Comparison of ENCODE assay signal across 24 cellular contexts in genomic region chr21:46021398-46021797, GRCh38. TPM values are rescaled to one million over a fixed set of nuclear protein-coding genes. Genes with fewer than 3 reads are reported as not detected.
A peak's percentile ranks its signal among the peaks of the same experiment; 100 is the strongest.
DNase-seq lines count a peak whose midpoint lies in the region; ATAC-seq and TF ChIP-seq lines count a peak whose summit lies in the region.
"Had no signal": no experiment of that assay in that cellular context is flagged by ENCODE, and none has a peak within 500 bp of the region (broad histone marks: within the 10 kb centered on the region; RNA-seq: fewer than 3 reads in every experiment).

No MANE protein-coding gene starts in this region.

- H3K9me3 Mint-ChIP-seq in effector memory CD8-positive, alpha-beta T cell, result no peaks in the 10 kb centered on the region
- H3K9me3 Mint-ChIP-seq: dendritic cell treated with granulocyte-macrophage colony-stimulating factor and Interleukin-4, amounts not matched to agents 40 ng/mL and 50 ng/mL, for 4 days; natural killer cell treated with Interleukin-12 subunit alpha and Interleukin-12 subunit beta and Interleukin-15 and Interleukin-18, amount 100 ng/mL, for 72 hours had no signal

- H3K4me1 Mint-ChIP-seq in effector memory CD8-positive, alpha-beta T cell (ENCODE audit: low read depth in 2 of 2), result no peaks in the 10 kb centered on the region
- H3K4me1 Mint-ChIP-seq: T-helper 17 cell had no signal

- no peak for ATAC-seq in IMR-90 (ENCODE audit: low read depth)
- ATAC-seq in omental fat pad (ENCODE audit: low FRiP score), result no peak
- ATAC-seq in effector memory CD8-positive, alpha-beta T cell (replicated peaks), result no peak
- ATAC-seq: natural killer cell treated with Interleukin-12 subunit alpha and Interleukin-12 subunit beta and Interleukin-15 and Interleukin-18, amount 100 ng/mL, for 72 hours; T-helper 17 cell had no signal

- H4K91ac ChIP-seq in IMR-90 (ENCODE audit: insufficient read depth, low read depth, low read length), result no peak overlapping the region; the same call in 1 of the 2 replicates

- H3K4me3 Mint-ChIP-seq in effector memory CD8-positive, alpha-beta T cell, result no peak overlapping the region
- H3K4me3 Mint-ChIP-seq: dendritic cell treated with granulocyte-macrophage colony-stimulating factor and Interleukin-4, amounts not matched to agents 40 ng/mL and 50 ng/mL, for 4 days; natural killer cell treated with Interleukin-12 subunit alpha and Interleukin-12 subunit beta and Interleukin-15 and Interleukin-18, amount 100 ng/mL, for 72 hours; T-helper 17 cell had no signal

- intact Hi-C loops in IMR-90 (cut with micrococcal nuclease), result no loop called here
- intact Hi-C loops in stomach (cut with DNase I; ENCODE audit: low total_unique reads), result no loop called here

- no peak overlapping the region for H2AFZ ChIP-seq in IMR-90 (replicated peaks; ENCODE audit: low read length, poor library complexity)

- TF ChIP-seq POLR2A in IMR-90 (IDR thresholded peaks at IDR 0.05; ENCODE audit: low read depth, low read length) (no peak), stomach (IDR thresholded peaks at IDR 0.05) (no peak)

- TF ChIP-seq RAD21 in IMR-90 (IDR thresholded peaks at IDR 0.05; ENCODE audit: low read length), result no peak

- H3K14ac ChIP-seq in IMR-90 (replicated peaks; ENCODE audit: low read depth, low read length), result no peak overlapping the region

- H3K18ac ChIP-seq in IMR-90 (ENCODE audit: low read depth, low read length), result peak overlapping the region; percentile 7; the same call in 1 of the 2 replicates

- no peak overlapping the region for H3K27ac Mint-ChIP-seq in effector memory CD8-positive, alpha-beta T cell
- H3K27ac Mint-ChIP-seq: dendritic cell treated with granulocyte-macrophage colony-stimulating factor and Interleukin-4, amounts not matched to agents 40 ng/mL and 50 ng/mL, for 4 days; natural killer cell treated with Interleukin-12 subunit alpha and Interleukin-12 subunit beta and Interleukin-15 and Interleukin-18, amount 100 ng/mL, for 72 hours; T-helper 17 cell had no signal

- POLR2A ChIA-PET in IMR-90 (lab: Charles Lee; ENCODE audit: unreplicated experiment), result no interaction called here

- no peak overlapping the region for H3K4me3 ChIP-seq in IMR-90 (ENCODE audit: insufficient read depth, low read depth, low read length)
- H3K4me3 ChIP-seq in esophagus (ENCODE audit: low read depth in 1 of 2, low read length in 2 of 2), result no peak overlapping the region
- H3K4me3 ChIP-seq in mucosa of rectum (ENCODE audit: low read length in 2 of 2), result no peak overlapping the region
- no peak overlapping the region for H3K4me3 ChIP-seq in stomach

- H3K9ac ChIP-seq in IMR-90 (ENCODE audit: low read depth, low read length) (no peak overlapping the region), mucosa of rectum (ENCODE audit: low read depth in 1 of 2, low read length in 2 of 2) (no peak overlapping the region)
- H3K9ac ChIP-seq: SK-N-SH had no signal

- no peak for TF ChIP-seq EP300 in stomach (IDR thresholded peaks at IDR 0.05)

- H3K4me1 ChIP-seq in IMR-90 (ENCODE audit: control insufficient read depth, insufficient read depth, low read length) (peaks cover 4% of the 10 kb centered on the region), esophagus (ENCODE audit: control insufficient read depth in 2 of 2, insufficient read depth in 2 of 2, low read length in 1 of 2) (no peaks in the 10 kb centered on the region), mucosa of rectum (ENCODE audit: control insufficient read depth in 2 of 2, insufficient read depth in 2 of 2, low read length in 2 of 2) (peaks cover 0 to 2% of the 10 kb centered on the region in 2 donors), stomach (peaks cover 0 to 42% (median 10%) of the 10 kb centered on the region in 4 donors)

- no peaks in the 10 kb centered on the region for H4K20me1 ChIP-seq in IMR-90 (ENCODE audit: insufficient read depth, low read length)

- H2BK15ac ChIP-seq in IMR-90 (ENCODE audit: low read depth, low read length), result peak overlapping the region; percentile 75; the same call in 1 of the 3 replicates

- peaks cover 56 to 74% of the 10 kb centered on the region in 2 donors for H3K27me3 Mint-ChIP-seq in effector memory CD8-positive, alpha-beta T cell

- 80% methylated on average over 1 of the region's 7 CpGs; no CpG with 5 or more reads in 1 of the 2 experiments for WGBS in IMR-90 (ENCODE audit: extremely low coverage in 2 of 2, insufficient read length in 1 of 2), 2 experiments
- WGBS in esophagus, 2 donors, result 76 to 79% methylated on average over 7 of the region's 7 CpGs
- 80 to 87% (median 83%) methylated on average over 7 of the region's 7 CpGs for WGBS in stomach, 5 donors

- H2BK20ac ChIP-seq in IMR-90 (ENCODE audit: low read depth, low read length), result peak overlapping the region; percentile 62; the same call in 1 of the 2 replicates

- CTCF ChIA-PET in IMR-90 (lab: Yijun Ruan, JAX), result no interaction called here

- no peak overlapping the region for H3K4me2 ChIP-seq in IMR-90 (ENCODE audit: low read depth, low read length)
- H3K4me2 ChIP-seq: SK-N-SH had no signal

- no peak overlapping the region for H3K56ac ChIP-seq in IMR-90 (ENCODE audit: extremely low read depth, insufficient read depth, low read length)

- peak overlapping the region; percentile 32; the same call in 1 of the 2 replicates for H3K4ac ChIP-seq in IMR-90 (ENCODE audit: low read depth, low read length)

- H3K23ac ChIP-seq in IMR-90 (ENCODE audit: low read depth, low read length), result no peak overlapping the region

- no peak overlapping the region for H4K5ac ChIP-seq in IMR-90 (ENCODE audit: low read depth, low read length)

- TF ChIP-seq CTCF in IMR-90 (conservative IDR thresholded peaks at IDR 0.05; ENCODE audit: low read depth, low read length), result no peak
- TF ChIP-seq CTCF in stomach (IDR thresholded peaks at IDR 0.05), result no peak
- TF ChIP-seq CTCF in omental fat pad (IDR thresholded peaks at IDR 0.05), result no peak

- H3K27me3 ChIP-seq in IMR-90 (ENCODE audit: control insufficient read depth, insufficient read depth, low read length) (peaks cover 3% of the 10 kb centered on the region), esophagus (ENCODE audit: control insufficient read depth in 1 of 2, insufficient read depth in 2 of 2, low read length in 2 of 2) (no peaks in the 10 kb centered on the region), mucosa of rectum (ENCODE audit: control insufficient read depth in 2 of 2, insufficient read depth in 2 of 2, low read length in 2 of 2) (peaks cover 0 to 4% of the 10 kb centered on the region in 2 donors), stomach (peaks cover 0 to 21% (median 4%) of the 10 kb centered on the region in 3 donors)
- H3K27me3 ChIP-seq: testis had no signal

- H3K27ac ChIP-seq in IMR-90 (ENCODE audit: insufficient read depth, low read length) (no peak overlapping the region), esophagus (ENCODE audit: low read depth in 2 of 2, low read length in 1 of 2) (peak overlapping the region; percentile 39 to 66), mucosa of rectum (ENCODE audit: low read depth in 2 of 2, low read length in 2 of 2) (peak overlapping the region; percentile 51 to 72), stomach (peak overlapping the region; percentile 19 to 82 (median 68))
- H3K27ac ChIP-seq: C4-2B had no signal

- no peaks in the 10 kb centered on the region for H3K36me3 Mint-ChIP-seq in effector memory CD8-positive, alpha-beta T cell (ENCODE audit: insufficient read depth)
- H3K36me3 Mint-ChIP-seq: natural killer cell treated with Interleukin-12 subunit alpha and Interleukin-12 subunit beta and Interleukin-15 and Interleukin-18, amount 100 ng/mL, for 72 hours had no signal

- in situ Hi-C loops in IMR-90 (cut with MboI; ENCODE audit: low sequenced_read_pairs), result no loop called here

- H2BK5ac ChIP-seq in IMR-90 (ENCODE audit: low read depth, low read length, poor library complexity, severe bottlenecking), result no peak overlapping the region

- no peak overlapping the region for H2AK9ac ChIP-seq in IMR-90 (replicated peaks; ENCODE audit: low read depth, low read length, poor library complexity)

- H3K9me3 ChIP-seq in IMR-90 (ENCODE audit: control insufficient read depth, insufficient read depth, low read length) (no peaks in the 10 kb centered on the region), esophagus (ENCODE audit: control insufficient read depth in 2 of 2, insufficient read depth in 1 of 2, low read depth in 1 of 2, low read length in 1 of 2) (no peaks in the 10 kb centered on the region), mucosa of rectum (ENCODE audit: control insufficient read depth in 2 of 2, low read length in 2 of 2) (no peaks in the 10 kb centered on the region), stomach (no peaks in the 10 kb centered on the region)
- H3K9me3 ChIP-seq: SK-N-SH, testis had no signal

- H2BK120ac ChIP-seq in IMR-90 (ENCODE audit: low read depth, low read length), result no peak overlapping the region

- no peak overlapping the region for H4K8ac ChIP-seq in IMR-90 (ENCODE audit: low read depth in 2 of 2, low read length in 2 of 2)

- DNase-seq in IMR-90 (no peak), stomach (no peak), HT-29 (ENCODE audit: low spot score) (no peak), COLO829 (ENCODE audit: low spot score) (no peak), omental fat pad (ENCODE audit: low spot score) (no peak)
- DNase-seq in effector memory CD8-positive, alpha-beta T cell, result no peak
- DNase-seq: activated CD4-positive, alpha-beta T cell treated with anti-CD3 and anti-CD28 coated beads for 4 hours; activated naive CD4-positive, alpha-beta T cell; activated T-cell treated with anti-CD3 and anti-CD28 coated beads, Interleukin-2, amount 50 U/mL, for 48 hours; amniotic stem cell; EL; Karpas-422; mesendoderm; NCI-H146; NCI-H510A treated with DMSO at 0.1 percent for 48 hours; SK-N-SH; stimulated activated CD4-positive, alpha-beta T cell treated with anti-CD3 and anti-CD28 coated beads, Interleukin-2, amount 100 ng/mL, for 24 hours; T-helper 17 cell; testis had no signal

- H3K9me1 ChIP-seq in IMR-90 (ENCODE audit: insufficient read depth, low read length), result 0 out of 2 replicates have a peak, but pooled peaks cover 8% of the 10 kb centered on the region

- 0 out of 2 replicates have a peak overlapping the region, but pooled peaks have one; percentile 33 for H2AK5ac ChIP-seq in IMR-90 (ENCODE audit: low read depth, low read length)

- H3K36me3 ChIP-seq in IMR-90 (ENCODE audit: control insufficient read depth, insufficient read depth, low read length) (no peaks in the 10 kb centered on the region), esophagus (ENCODE audit: control insufficient read depth in 2 of 2, insufficient read depth in 2 of 2, low read length in 1 of 2) (no peaks in the 10 kb centered on the region), mucosa of rectum (ENCODE audit: control insufficient read depth in 2 of 2, insufficient read depth in 2 of 2, low read length in 2 of 2) (no peaks in the 10 kb centered on the region), stomach (no peaks in the 10 kb centered on the region)

- no TSS peak for BruUV-seq in IMR-90 (replicated peaks; lab: Mats Ljungman, UMichigan)

- dilution Hi-C loops in IMR-90 (cut with HindIII; ENCODE audit: low sequenced_read_pairs, unreplicated experiment), result no loop called here

- H3K79me1 ChIP-seq in IMR-90 (ENCODE audit: low read depth in 1 of 2, low read length in 2 of 2), result no peaks in the 10 kb centered on the region

RNA-seq across cellular contexts. Expression of gene COL6A1, which starts 39.8 kb away (rescaled TPM):
- 173 and 186 TPM in 2 replicates for total RNA-seq in IMR-90 (2012; rRNA removed)
- polyA plus RNA-seq in IMR-90 (2012; rRNA removed), result 1,556 and 1,578 TPM in 2 replicates
- polyA plus RNA-seq in IMR-90 (2012; cell fraction: cytosol; rRNA removed), result 1,992 and 3,331 TPM in 2 replicates
- 5,237 and 11,886 TPM in 2 replicates for polyA plus RNA-seq in IMR-90 (2012; cell fraction: nucleus; rRNA removed; ENCODE audit: low replicate concordance)
- 100 to 1,000 TPM; 105 to 123 TPM for polyA plus RNA-seq in esophagus
- total RNA-seq in stomach, result 100 to 1,000 TPM; 147 to 756 (median 342) TPM
- 100 to 1,000 TPM in 1 of 3 donors, 10 to 100 TPM in 2; 63.2 to 174 (median 73.6) TPM for polyA plus RNA-seq in stomach
- total RNA-seq in HT-29 (2014; rRNA removed; shearing (Covaris generic)), result 1.1 and 4.4 TPM in 2 replicates
- 1,000 to 10,000 TPM in 1 of 4 donors, 100 to 1,000 TPM in 3; 410 to 1,024 (median 521) TPM for total RNA-seq in omental fat pad
- total RNA-seq: natural killer cell treated with Interleukin-12 subunit alpha and Interleukin-12 subunit beta and Interleukin-15 and Interleukin-18, amount 100 ng/mL, for 72 hours had no signal

Comparison
In these comparisons a context has a peak if more than half of its experiments do, and no peak if none do; other contexts are left out.
1. RNA of gene COL6A1, which starts 39.8 kb away (total RNA-seq): 410 to 1,024 TPM in omental fat pad, 147 to 756 TPM in stomach and 173 to 186 TPM in IMR-90; 1.1 to 4.4 TPM in HT-29; every median in the first group is over 10 times any median in the second.